Comparison of ENCODE assay signal across 34 cellular contexts in the genomic region with DNA sequence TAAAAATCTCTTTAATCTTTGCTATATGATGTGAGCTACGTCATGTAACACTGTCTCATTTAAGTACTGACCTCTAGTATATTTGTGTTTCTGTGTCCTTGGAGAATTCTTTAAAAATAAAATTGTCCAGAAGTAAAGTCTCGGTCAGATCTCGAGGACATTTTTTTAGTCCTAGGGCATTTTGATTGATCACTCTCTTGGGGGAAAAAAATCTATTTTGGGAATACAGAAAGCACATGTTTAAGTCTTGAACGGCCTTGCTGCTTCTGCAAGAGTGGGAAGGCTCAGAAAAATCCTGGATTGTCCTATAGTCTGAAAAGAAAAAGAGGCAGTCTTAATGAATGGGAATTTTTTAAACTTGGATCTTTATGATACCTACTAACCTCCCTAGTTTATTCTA.
"Had no signal": no experiment of that assay in that cellular context is flagged by ENCODE, and none has a peak within 500 bp of the region (broad histone marks: within the 10 kb centered on the region; RNA-seq: fewer than 3 reads in every experiment).

No MANE protein-coding gene starts in this region.

- H3K36me3 ChIP-seq: ovary had no signal

- H3K27ac Mint-ChIP-seq: immature natural killer cell; memory B cell; mesothelial cell of epicardium; nephron progenitor cell; stimulated activated naive B cell treated with anti-CD40 and anti-IgM and Interleukin-4, amounts not matched to agents 10 μg/mL and 1 μg/mL and 100 μg/mL, for 72 hours; stimulated activated naive CD8-positive, alpha-beta T cell treated with anti-CD3 and anti-CD28 coated beads, Interleukin-15, Interleukin-2, amounts not matched to agents 100 ng/mL and 50 ng/mL, for 24 hours; type B pancreatic cell had no signal

- H3K4me3 ChIP-seq: dorsolateral prefrontal cortex, gastroesophageal sphincter, heart right ventricle, lung, mucosa of descending colon, ovary, psoas muscle, sigmoid colon, spleen, thyroid gland had no signal

- H3K27me3 ChIP-seq: dorsolateral prefrontal cortex, gastroesophageal sphincter, heart right ventricle, ovary, sigmoid colon, spleen, thyroid gland had no signal

- DNase-seq: caudate nucleus; cerebellar nuclear complex; dorsolateral prefrontal cortex; effector CD4-positive, alpha-beta T cell; foreskin fibroblast; glutamatergic neuron; heart right ventricle; hypothalamus; immature natural killer cell; islet precursor cell; kidney glomerular epithelial cell; left colon; mucosa of descending colon; naive B cell; nephron progenitor cell; nucleus accumbens; ovary; posterior cingulate gyrus; psoas muscle; right cardiac atrium; sigmoid colon; spleen; stimulated activated CD4-positive, alpha-beta T cell treated with anti-CD3 and anti-CD28 coated beads, Interleukin-2, amount 100 ng/mL, for 48 hours; stimulated activated naive B cell treated with anti-CD40 and anti-IgM and Interleukin-4, amounts not matched to agents 10 μg/mL and 1 μg/mL and 100 μg/mL, for 72 hours; thyroid gland had no signal

- H3K9me3 ChIP-seq: gastroesophageal sphincter, heart right ventricle, mucosa of descending colon, ovary, psoas muscle, sigmoid colon, spleen, thyroid gland had no signal

- H3K9me3 Mint-ChIP-seq: immature natural killer cell; memory B cell; naive B cell; stimulated activated naive B cell treated with anti-CD40 and anti-IgM and Interleukin-4, amounts not matched to agents 10 μg/mL and 1 μg/mL and 100 μg/mL, for 72 hours; stimulated activated naive CD8-positive, alpha-beta T cell treated with anti-CD3 and anti-CD28 coated beads, Interleukin-15, Interleukin-2, amounts not matched to agents 100 ng/mL and 50 ng/mL, for 24 hours; type B pancreatic cell had no signal

- ATAC-seq: esophagus mucosa; gastroesophageal sphincter; left colon; mucosa of descending colon; psoas muscle; right cardiac atrium; stimulated activated naive B cell treated with anti-CD40 and anti-IgM and Interleukin-4, amounts not matched to agents 10 μg/mL and 1 μg/mL and 100 μg/mL, for 72 hours had no signal

- FAIRE-seq: colon had no signal

- H3K27ac ChIP-seq: dorsolateral prefrontal cortex, epithelial cell of prostate, gastroesophageal sphincter, heart right ventricle, ovary, psoas muscle, sigmoid colon, spleen had no signal

- H3K4me1 ChIP-seq: heart right ventricle, psoas muscle, sigmoid colon, spleen, thyroid gland had no signal

- H3K4me1 Mint-ChIP-seq: memory B cell; mesothelial cell of epicardium; nephron progenitor cell; stimulated activated naive B cell treated with anti-CD40 and anti-IgM and Interleukin-4, amounts not matched to agents 10 μg/mL and 1 μg/mL and 100 μg/mL, for 72 hours had no signal

- H3K27me3 Mint-ChIP-seq: memory B cell; naive B cell; stimulated activated naive B cell treated with anti-CD40 and anti-IgM and Interleukin-4, amounts not matched to agents 10 μg/mL and 1 μg/mL and 100 μg/mL, for 72 hours; stimulated activated naive CD8-positive, alpha-beta T cell treated with anti-CD3 and anti-CD28 coated beads, Interleukin-15, Interleukin-2, amounts not matched to agents 100 ng/mL and 50 ng/mL, for 24 hours; type B pancreatic cell had no signal

- H3K4me3 Mint-ChIP-seq: immature natural killer cell; memory B cell; mesothelial cell of epicardium; naive B cell; nephron progenitor cell; stimulated activated naive B cell treated with anti-CD40 and anti-IgM and Interleukin-4, amounts not matched to agents 10 μg/mL and 1 μg/mL and 100 μg/mL, for 72 hours; stimulated activated naive CD8-positive, alpha-beta T cell treated with anti-CD3 and anti-CD28 coated beads, Interleukin-15, Interleukin-2, amounts not matched to agents 100 ng/mL and 50 ng/mL, for 24 hours; type B pancreatic cell had no signal
